9 cellular contexts compared by ENCODE assay signal in genomic region chr16:66342294-66342900, GRCh38. TPM values are rescaled to one million over a fixed set of nuclear protein-coding genes. Genes with fewer than 3 reads are reported as not detected.
A peak's percentile ranks its signal among the peaks of the same experiment; 100 is the strongest.
DNase-seq lines count a peak whose midpoint lies in the region; ATAC-seq, FAIRE-seq and TF ChIP-seq lines count a peak whose summit lies in the region.
"Had no signal": no experiment of that assay in that cellular context is flagged by ENCODE, and none has a peak within 500 bp of the region (broad histone marks: within the 10 kb centered on the region; RNA-seq: fewer than 3 reads in every experiment).

No MANE protein-coding gene starts in this region.

- no peaks in the 10 kb centered on the region for H3F3A ChIP-seq in MM.1S (ENCODE audit: insufficient read depth, low read length)

- H3K27me3 ChIP-seq in MM.1S (replicated peaks; ENCODE audit: insufficient read depth, low read length) (no peaks in the 10 kb centered on the region), brain microvascular endothelial cell (replicated peaks) (peaks cover 6% of the 10 kb centered on the region), osteoblast (ENCODE audit: insufficient read depth, low read length) (peaks cover 31% of the 10 kb centered on the region)
- H3K27me3 ChIP-seq: SJSA1 had no signal

- DNase-seq in GM03348 (ENCODE audit: low spot score) (peak; percentile 66), MM.1S (no peak), brain microvascular endothelial cell (no peak), osteoblast (ENCODE audit: insufficient read length, low spot score, missing footprints) (no peak), NCI-H345 treated with DMSO at 0.1 percent for 48 hours (lab: John Stamatoyannopoulos, UW; ENCODE audit: unreplicated experiment) (no peak), RCC 7860 (ENCODE audit: low spot score) (no peak)

- H3K4me2 ChIP-seq in MM.1S (ENCODE audit: low read depth, low read length) (no peak overlapping the region), osteoblast (ENCODE audit: insufficient read depth, low read length) (no peak overlapping the region)

- H3K9ac ChIP-seq in MM.1S (ENCODE audit: low read length), result no peak overlapping the region

- H2AFZ ChIP-seq in MM.1S (ENCODE audit: low read length) (no peak overlapping the region), osteoblast (ENCODE audit: low read length) (no peak overlapping the region)

- H3K27ac ChIP-seq in MM.1S (ENCODE audit: low read length) (no peak overlapping the region), brain microvascular endothelial cell (no peak overlapping the region), osteoblast (ENCODE audit: low read depth, low read length) (no peak overlapping the region)
- H3K27ac ChIP-seq: SJSA1 had no signal

- H3K4me3 ChIP-seq in MM.1S (ENCODE audit: low read length) (no peak overlapping the region), brain microvascular endothelial cell (ENCODE audit: low read depth, low read length) (no peak overlapping the region), osteoblast (ENCODE audit: insufficient read depth, low read length) (no peak overlapping the region)
- H3K4me3 ChIP-seq: SJSA1 had no signal

- no peak for FAIRE-seq in RCC 7860 (lab: Jason Lieb, UNC)
- FAIRE-seq: islet of Langerhans had no signal

- ATAC-seq in HG03378 (IDR thresholded peaks at IDR 0.05; ENCODE audit: unreplicated experiment), result no peak

- H3K79me2 ChIP-seq in MM.1S (ENCODE audit: low read length) (no peaks in the 10 kb centered on the region), osteoblast (ENCODE audit: insufficient read depth, low read length) (no peaks in the 10 kb centered on the region)

- H3K36me3 ChIP-seq in MM.1S (replicated peaks; ENCODE audit: insufficient read depth, low read length), result no peaks in the 10 kb centered on the region
- no peaks in the 10 kb centered on the region for H3K36me3 ChIP-seq in brain microvascular endothelial cell (replicated peaks)
- H3K36me3 ChIP-seq in osteoblast (ENCODE audit: insufficient read depth, low read length), result no peaks in the 10 kb centered on the region
- H3K36me3 ChIP-seq: SJSA1 had no signal

- H3K4me1 ChIP-seq in MM.1S (ENCODE audit: low read length), result no peaks in the 10 kb centered on the region
- no peaks in the 10 kb centered on the region for H3K4me1 ChIP-seq in osteoblast (ENCODE audit: insufficient read depth, low read length)
- H3K4me1 ChIP-seq: SJSA1 had no signal

- no peaks in the 10 kb centered on the region for H3K9me2 ChIP-seq in MM.1S (replicated peaks; ENCODE audit: insufficient read depth, low read length)

- H4K20me1 ChIP-seq in MM.1S (ENCODE audit: insufficient read depth, low read length) (no peaks in the 10 kb centered on the region), osteoblast (ENCODE audit: insufficient read depth, low read length) (no peaks in the 10 kb centered on the region)

- in situ Hi-C loops in brain microvascular endothelial cell (cut with HindIII; ENCODE audit: low pct_ligation_motif_present, low sequenced_read_pairs), result no loop called here

- H3K9me3 ChIP-seq in MM.1S (replicated peaks; ENCODE audit: insufficient read depth, low read length), result no peaks in the 10 kb centered on the region
- no peaks in the 10 kb centered on the region for H3K9me3 ChIP-seq in osteoblast (ENCODE audit: low read depth, low read length)
- H3K9me3 ChIP-seq: SJSA1 had no signal

- TF ChIP-seq CTCF in MM.1S (IDR thresholded peaks at IDR 0.05; ENCODE audit: low read length) (peak; percentile 81), brain microvascular endothelial cell (IDR thresholded peaks at IDR 0.05; ENCODE audit: low read depth, low read length, missing control alignments) (peak; percentile 89), osteoblast (IDR thresholded peaks at IDR 0.05; ENCODE audit: extremely low read depth, low read depth, low read length) (peak; percentile 75)

RNA-seq across cellular contexts. Expression of gene CDH5, which starts 24.1 kb away (rescaled TPM):
- total RNA-seq in osteoblast, result 0.72 and 1.8 TPM in 2 replicates
- total RNA-seq: SJSA1 had no signal
